8 cellular contexts compared by ENCODE assay signal in genomic region chr7:76130661-76131060, GRCh38.
DNase-seq lines count a peak whose midpoint lies in the region; ATAC-seq and TF ChIP-seq lines count a peak whose summit lies in the region.
"Not testable (repeated sequence)": the region's sequence is repeated elsewhere in the genome, so short reads cannot be mapped to it uniquely, and the experiment has no call there.

No MANE protein-coding gene starts in this region.

- H3K4me2 ChIP-seq in Loucy (ENCODE audit: low read depth, low read length, poor library complexity, severe bottlenecking); OCI-LY7 (ENCODE audit: low read length): not testable (repeated sequence)

- DNase-seq in AML-193 (lab: John Stamatoyannopoulos, UW) (peak; percentile 37 to 40), GM12865 (ENCODE audit: low read depth) (peak; percentile 13), OCI-LY7 (ENCODE audit: low spot score) (peak; percentile 35), iPS-NIHi11 (ENCODE audit: low spot score) (peak; percentile 33), prostate gland (ENCODE audit: low spot score) (peak; percentile 47)
- DNase-seq in activated CD8-positive, alpha-beta memory T cell treated with anti-CD3 and anti-CD28 coated beads, Interleukin-2, amount 10 ng/mL, durations not matched to agents 7 days and 5 days; dorsolateral prefrontal cortex: not testable (repeated sequence)

- H3K9me3 ChIP-seq in Loucy (ENCODE audit: insufficient read depth, low read depth, low read length); OCI-LY7 (ENCODE audit: low read length); prostate gland: not testable (repeated sequence)

- H3K27me3 Mint-ChIP-seq in activated CD8-positive, alpha-beta memory T cell treated with anti-CD3 and anti-CD28 coated beads, Interleukin-2, amount 10 ng/mL, durations not matched to agents 7 days and 5 days = peaks cover 28% of the 10 kb centered on the region

- not testable (repeated sequence) for TF ChIP-seq POLR2A in prostate gland (IDR thresholded peaks at IDR 0.05)

- TF ChIP-seq CTCF in GM12865 (IDR thresholded peaks at IDR 0.05; ENCODE audit: insufficient read depth, low read depth, low read length, missing control alignments) (peak; percentile 25), Loucy (conservative IDR thresholded peaks at IDR 0.05; ENCODE audit: low read length) (peak; percentile 60), OCI-LY7 (conservative IDR thresholded peaks at IDR 0.05; ENCODE audit: low read length) (peak; percentile 69), dorsolateral prefrontal cortex (IDR thresholded peaks at IDR 0.05 in 54 of 56, conservative IDR thresholded peaks at IDR 0.05 in 2 of 56; ENCODE audit: low read depth in 1 of 56, partially characterized antibody in 56 of 56) (peak in 35 of 56 donors; percentile 9 to 53 (median 24)), prostate gland (IDR thresholded peaks at IDR 0.05) (peak in 3 of 4 experiments; percentile 20 to 51 (median 41))

- POLR2A ChIA-PET in OCI-LY7 (lab: Charles Lee) = not testable (repeated sequence)

- CTCF ChIA-PET in OCI-LY7 (lab: Charles Lee; ENCODE audit: unreplicated experiment) = not testable (repeated sequence)
- CTCF ChIA-PET in activated CD8-positive, alpha-beta memory T cell treated with anti-CD3 and anti-CD28 coated beads, Interleukin-2, amount 10 ng/mL, durations not matched to agents 7 days and 5 days (lab: Charles Lee) = interaction anchor here (0.6 to 2.3 kb wide), 2 partner anchors 111 to 543 kb away, joined by 3 to 7 read pairs; no protein-coding TSS in a partner anchor

- not testable (repeated sequence) for H2AFZ ChIP-seq in Loucy (ENCODE audit: low read length); OCI-LY7 (ENCODE audit: low read length)

- not testable (repeated sequence) for H3K79me2 ChIP-seq in Loucy (ENCODE audit: insufficient read depth, low read length); OCI-LY7 (ENCODE audit: insufficient read depth, low read depth, low read length)

- not testable (repeated sequence) for H3K36me3 Mint-ChIP-seq in activated CD8-positive, alpha-beta memory T cell treated with anti-CD3 and anti-CD28 coated beads, Interleukin-2, amount 10 ng/mL, durations not matched to agents 7 days and 5 days

- H3K9me2 ChIP-seq in Loucy (replicated peaks; ENCODE audit: low read depth, low read length); OCI-LY7 (ENCODE audit: insufficient read depth, low read length): not testable (repeated sequence)

- not testable (repeated sequence) for H3K4me3 ChIP-seq in GM12865 (ENCODE audit: low read depth, low read length); Loucy (ENCODE audit: low read length, poor library complexity, severe bottlenecking); OCI-LY7 (ENCODE audit: low read depth, low read length, poor library complexity, severe bottlenecking); dorsolateral prefrontal cortex; prostate gland

- H3K4me1 Mint-ChIP-seq in activated CD8-positive, alpha-beta memory T cell treated with anti-CD3 and anti-CD28 coated beads, Interleukin-2, amount 10 ng/mL, durations not matched to agents 7 days and 5 days = peaks cover 26% of the 10 kb centered on the region

- not testable (repeated sequence) for H3K27ac ChIP-seq in OCI-LY7 (ENCODE audit: low read depth, low read length, poor library complexity, severe bottlenecking); dorsolateral prefrontal cortex; prostate gland

- intact Hi-C loops in OCI-LY7 (cut with micrococcal nuclease; ENCODE audit: unreplicated experiment); prostate gland (cut with DNase I): not testable (repeated sequence)
- intact Hi-C loops in dorsolateral prefrontal cortex (cut with DNase I) = loop anchor here in 1 of 2 donors (10.0 kb wide), 1 partner anchor 266 kb away; no protein-coding TSS in a partner anchor

- H3K4me3 Mint-ChIP-seq in activated CD8-positive, alpha-beta memory T cell treated with anti-CD3 and anti-CD28 coated beads, Interleukin-2, amount 10 ng/mL, durations not matched to agents 7 days and 5 days = not testable (repeated sequence)

- H3K9me3 Mint-ChIP-seq in activated CD8-positive, alpha-beta memory T cell treated with anti-CD3 and anti-CD28 coated beads, Interleukin-2, amount 10 ng/mL, durations not matched to agents 7 days and 5 days (ENCODE audit: low read depth) = not testable (repeated sequence)

- not testable (repeated sequence) for H3K36me3 ChIP-seq in Loucy (ENCODE audit: insufficient read depth, low read length); OCI-LY7 (ENCODE audit: insufficient read depth, low read length); prostate gland

- H3K27ac Mint-ChIP-seq in activated CD8-positive, alpha-beta memory T cell treated with anti-CD3 and anti-CD28 coated beads, Interleukin-2, amount 10 ng/mL, durations not matched to agents 7 days and 5 days = not testable (repeated sequence)

- H3K4me1 ChIP-seq in Loucy (ENCODE audit: insufficient read depth, low read length, poor library complexity, severe bottlenecking); OCI-LY7 (ENCODE audit: insufficient read depth, low read length, poor library complexity, severe bottlenecking); prostate gland (replicated peaks): not testable (repeated sequence)

- peak; percentile 42 for ATAC-seq in activated CD8-positive, alpha-beta memory T cell treated with anti-CD3 and anti-CD28 coated beads, Interleukin-2, amount 10 ng/mL, durations not matched to agents 7 days and 5 days

- not testable (repeated sequence) for H3F3A ChIP-seq in Loucy (ENCODE audit: low read depth)

- H3K9ac ChIP-seq in Loucy (ENCODE audit: low read depth, low read length, poor library complexity, severe bottlenecking) = not testable (repeated sequence)

- not testable (repeated sequence) for H4K20me1 ChIP-seq in Loucy (ENCODE audit: insufficient read depth, low read length, poor library complexity, severe bottlenecking); OCI-LY7 (ENCODE audit: insufficient read depth, low read length)

- not testable (repeated sequence) for H3K27me3 ChIP-seq in Loucy (ENCODE audit: insufficient read depth, low read length, poor library complexity, severe bottlenecking); dorsolateral prefrontal cortex; prostate gland (replicated peaks; ENCODE audit: insufficient read depth)

- not testable (repeated sequence) for BruUV-seq in OCI-LY7 (replicated peaks; lab: Mats Ljungman, UMichigan)
